ENCODE assay signal across 14 cellular contexts in the genomic region with DNA sequence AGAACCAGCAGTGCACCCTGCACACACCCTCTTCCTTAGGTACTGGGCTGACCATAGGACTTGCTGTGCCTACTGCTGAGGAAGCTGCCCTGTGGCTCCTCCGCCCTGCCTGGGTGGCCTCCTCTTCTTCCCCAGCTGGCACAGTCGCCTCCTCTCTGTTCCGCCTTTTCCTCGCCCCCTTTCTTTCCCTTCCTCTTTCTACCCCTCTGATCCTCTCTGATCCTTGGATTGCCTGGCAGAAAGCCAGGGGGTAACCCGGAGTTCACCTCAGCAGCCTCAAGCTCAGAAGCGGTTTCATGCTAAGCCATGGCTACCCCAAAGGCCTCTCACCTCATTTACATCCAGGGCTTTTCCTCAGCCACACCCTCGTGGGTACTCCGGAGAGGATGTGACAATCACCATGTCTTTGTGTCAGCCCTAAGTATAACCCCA.
DNase-seq lines count a peak whose midpoint lies in the region; ATAC-seq, FAIRE-seq and TF ChIP-seq lines count a peak whose summit lies in the region.
"Had no signal": no experiment of that assay in that cellular context is flagged by ENCODE, and none has a peak within 500 bp of the region (broad histone marks: within the 10 kb centered on the region; RNA-seq: fewer than 3 reads in every experiment).

No MANE protein-coding gene starts in this region.

- peaks cover 81% of the 10 kb centered on the region for H3K4me1 Mint-ChIP-seq in dendritic cell treated with granulocyte-macrophage colony-stimulating factor and Interleukin-4, amounts not matched to agents 40 ng/mL and 50 ng/mL, for 4 days (ENCODE audit: low read depth)

- peak overlapping the region; percentile 44 for H3K27ac Mint-ChIP-seq in dendritic cell treated with granulocyte-macrophage colony-stimulating factor and Interleukin-4, amounts not matched to agents 40 ng/mL and 50 ng/mL, for 4 days

- no peak for TF ChIP-seq CTCF in GM10266 (IDR thresholded peaks at IDR 0.05; ENCODE audit: control insufficient read depth, insufficient read depth, low read depth, missing control alignments)

- ATAC-seq in Right ventricle myocardium inferior (peak; percentile 73), GM19395 (IDR thresholded peaks at IDR 0.05; ENCODE audit: unreplicated experiment) (no peak)

- no peak for FAIRE-seq in HTR-8/SVneo (lab: Jason Lieb, UNC)
- FAIRE-seq: A204.1, GM12891 had no signal

- no peaks in the 10 kb centered on the region for H3K9me3 Mint-ChIP-seq in dendritic cell treated with granulocyte-macrophage colony-stimulating factor and Interleukin-4, amounts not matched to agents 40 ng/mL and 50 ng/mL, for 4 days

- DNase-seq in Right ventricle myocardium inferior (ENCODE audit: missing footprints) (no peak), cardiac septum (ENCODE audit: low spot score) (no peak), mucosa of gallbladder (ENCODE audit: low spot score) (peak; percentile 33), activated gamma-delta T cell treated with Interleukin-2 at 50 U/mL for 16 hours (no peak), HTR-8/SVneo (ENCODE audit: insufficient read length, low spot score) (no peak), GM10266 (ENCODE audit: extremely low spot score) (no peak)
- DNase-seq: activated T-cell treated with anti-CD3 and anti-CD28 coated beads for 4 hours; DMS153; SJCRH30; stimulated activated CD4-positive, alpha-beta T cell treated with anti-CD3 and anti-CD28 coated beads, Interleukin-4, amount 100 ng/mL, for 4 hours had no signal

- intact Hi-C loops in Right ventricle myocardium inferior (cut with DNase I) = no loop called here
- intact Hi-C loops in cardiac septum (cut with DNase I) = no loop called here
- intact Hi-C loops in dendritic cell treated with granulocyte-macrophage colony-stimulating factor and Interleukin-4, amounts not matched to agents 40 ng/mL and 50 ng/mL, for 4 days (cut with micrococcal nuclease) = loop anchor here (2.0 kb wide), 1 partner anchor 25 kb away; no protein-coding TSS in a partner anchor

- H3K4me3 Mint-ChIP-seq in dendritic cell treated with granulocyte-macrophage colony-stimulating factor and Interleukin-4, amounts not matched to agents 40 ng/mL and 50 ng/mL, for 4 days = peak overlapping the region; percentile 4

- peaks cover 9% of the 10 kb centered on the region for H3K36me3 Mint-ChIP-seq in dendritic cell treated with granulocyte-macrophage colony-stimulating factor and Interleukin-4, amounts not matched to agents 40 ng/mL and 50 ng/mL, for 4 days (ENCODE audit: low read depth)

- H3K27me3 Mint-ChIP-seq in dendritic cell treated with granulocyte-macrophage colony-stimulating factor and Interleukin-4, amounts not matched to agents 40 ng/mL and 50 ng/mL, for 4 days = peaks cover 2% of the 10 kb centered on the region
